ENCODE assay signal across 13 cellular contexts in genomic region chr12:39395866-39396265, GRCh38.
"Had no signal": no experiment of that assay in that cellular context is flagged by ENCODE, and none has a peak within 500 bp of the region (broad histone marks: within the 10 kb centered on the region; RNA-seq: fewer than 3 reads in every experiment).

No MANE protein-coding gene starts in this region.

- H3K27ac Mint-ChIP-seq: activated CD8-positive, alpha-beta T cell treated with anti-CD3 and anti-CD28 coated beads for 36 hours; activated naive CD8-positive, alpha-beta T cell treated with anti-CD3 and anti-CD28 coated beads, Interleukin-2, amount 10 ng/mL, durations not matched to agents 7 days and 5 days; natural killer cell treated with Interleukin-12 subunit alpha and Interleukin-12 subunit beta and Interleukin-15 and Interleukin-18, amount 100 ng/mL, for 72 hours had no signal

- H3K4me3 ChIP-seq: breast epithelium, prostate gland, stomach, thyroid gland, vagina had no signal

- ATAC-seq: activated CD8-positive, alpha-beta T cell treated with anti-CD3 and anti-CD28 coated beads for 36 hours; natural killer cell treated with Interleukin-12 subunit alpha and Interleukin-12 subunit beta and Interleukin-15 and Interleukin-18, amount 100 ng/mL, for 72 hours had no signal

- H3K27ac ChIP-seq: breast epithelium, prostate gland, stomach, thyroid gland, vagina had no signal

- H3K4me3 Mint-ChIP-seq: activated CD8-positive, alpha-beta T cell treated with anti-CD3 and anti-CD28 coated beads for 36 hours; activated naive CD8-positive, alpha-beta T cell treated with anti-CD3 and anti-CD28 coated beads, Interleukin-2, amount 10 ng/mL, durations not matched to agents 7 days and 5 days; natural killer cell treated with Interleukin-12 subunit alpha and Interleukin-12 subunit beta and Interleukin-15 and Interleukin-18, amount 100 ng/mL, for 72 hours had no signal

- DNase-seq: activated CD8-positive, alpha-beta memory T cell treated with anti-CD3 and anti-CD28 coated beads, Interleukin-2, amount 50 U/mL, for 48 hours; activated CD8-positive, alpha-beta T cell treated with anti-CD3 and anti-CD28 coated beads for 36 hours; activated naive CD8-positive, alpha-beta T cell treated with anti-CD3 and anti-CD28 coated beads, Interleukin-2, amount 10 ng/mL, durations not matched to agents 7 days and 5 days; aorta; occipital lobe; stimulated activated CD4-positive, alpha-beta T cell treated with anti-CD3 and anti-CD28 coated beads, Interleukin-4, amount 100 ng/mL, for 1 hour; stimulated activated CD8-positive, alpha-beta memory T cell treated with anti-CD3 and anti-CD28 coated beads, Interleukin-4, amount 100 ng/mL, for 48 hours; stomach; thyroid gland had no signal

- H3K9me3 ChIP-seq: breast epithelium, prostate gland, stomach, thyroid gland, vagina had no signal

- H3K4me1 ChIP-seq: breast epithelium, prostate gland, vagina had no signal

- H3K36me3 ChIP-seq: breast epithelium, prostate gland, stomach, thyroid gland, vagina had no signal

- H3K27me3 ChIP-seq: breast epithelium, stomach, thyroid gland, vagina had no signal

- H3K36me3 Mint-ChIP-seq: natural killer cell treated with Interleukin-12 subunit alpha and Interleukin-12 subunit beta and Interleukin-15 and Interleukin-18, amount 100 ng/mL, for 72 hours had no signal

- H3K27me3 Mint-ChIP-seq: activated CD8-positive, alpha-beta T cell treated with anti-CD3 and anti-CD28 coated beads for 36 hours; activated naive CD8-positive, alpha-beta T cell treated with anti-CD3 and anti-CD28 coated beads, Interleukin-2, amount 10 ng/mL, durations not matched to agents 7 days and 5 days; natural killer cell treated with Interleukin-12 subunit alpha and Interleukin-12 subunit beta and Interleukin-15 and Interleukin-18, amount 100 ng/mL, for 72 hours had no signal

- H3K9me3 Mint-ChIP-seq: activated CD8-positive, alpha-beta T cell treated with anti-CD3 and anti-CD28 coated beads for 36 hours; activated naive CD8-positive, alpha-beta T cell treated with anti-CD3 and anti-CD28 coated beads, Interleukin-2, amount 10 ng/mL, durations not matched to agents 7 days and 5 days; natural killer cell treated with Interleukin-12 subunit alpha and Interleukin-12 subunit beta and Interleukin-15 and Interleukin-18, amount 100 ng/mL, for 72 hours had no signal
